35 cellular contexts compared by ENCODE assay signal in genomic region chr7:29461996-29462395, GRCh38.
"Had no signal": no experiment of that assay in that cellular context is flagged by ENCODE, and none has a peak within 500 bp of the region (broad histone marks: within the 10 kb centered on the region; RNA-seq: fewer than 3 reads in every experiment).

No MANE protein-coding gene starts in this region.

- DNase-seq: Kasumi-1, MG63, MM.1S, MV-4-11, NCI-H1048, NCI-H1092, NCI-H1092 treated with DMSO at 0.1 percent for 48 hours, NCI-H1105, NCI-H1105 treated with DMSO at 0.1 percent for 48 hours, NCI-H1417, NCI-H1417 treated with DMSO at 0.1 percent for 48 hours, NCI-H1436, NCI-H1436 treated with DMSO at 0.1 percent for 48 hours, NCI-H146, NCI-H1694, NCI-H1694 treated with DMSO at 0.1 percent for 48 hours, NCI-H187, NCI-H187 treated with DMSO at 0.1 percent for 48 hours, NCI-H1930, NCI-H2029, NCI-H2029 treated with DMSO at 0.1 percent for 48 hours, NCI-H2081, NCI-H2081 treated with DMSO at 0.1 percent for 48 hours, NCI-H2107, NCI-H2171, NCI-H2171 treated with DMSO at 0.1 percent for 48 hours, NCI-H2227 treated with DMSO at 0.1 percent for 48 hours, NCI-H226, NCI-H345, NCI-H446, NCI-H446 treated with DMSO at 0.1 percent for 48 hours, NCI-H510A, NCI-H510A treated with DMSO at 0.1 percent for 48 hours, NCI-H524, NCI-H524 treated with DMSO at 0.1 percent for 48 hours had no signal

- H3K4me3 ChIP-seq: MG63 had no signal

- H3K36me3 ChIP-seq: MG63 had no signal

- H3K9me3 ChIP-seq: MG63 had no signal
